ENCODE assay signal across 8 cellular contexts in genomic region chr20:46089338-46090094, GRCh38. TPM values are rescaled to one million over a fixed set of nuclear protein-coding genes. Genes with fewer than 3 reads are reported as not detected.
A peak's percentile ranks its signal among the peaks of the same experiment; 100 is the strongest.
DNase-seq lines count a peak whose midpoint lies in the region; ATAC-seq lines count a peak whose summit lies in the region.

TSS of gene NCOA5 (minus strand) at chr20:46089962. CDS start at chr20:46079424, 10,538 bp downstream.

- H2BK15ac ChIP-seq in mesenchymal stem cell (ENCODE audit: low read depth, poor library complexity, severe bottlenecking) = peak within 1 kb of the TSS; percentile 86

- H3K4me1 Mint-ChIP-seq in effector memory CD8-positive, alpha-beta T cell (ENCODE audit: low read depth in 2 of 2) = peaks cover 23 to 51% of the 10 kb centered on the region in 2 donors

- no peak within 1 kb of the TSS for H2BK12ac ChIP-seq in mesenchymal stem cell (ENCODE audit: low read length in 2 of 2)

- H4K91ac ChIP-seq in mesenchymal stem cell (ENCODE audit: low read length) = peak within 1 kb of the TSS; percentile 99

- H3K4me2 ChIP-seq in mesenchymal stem cell (ENCODE audit: low read length, poor library complexity, severe bottlenecking) = peak within 1 kb of the TSS; percentile 83

- H2AFZ ChIP-seq in mesenchymal stem cell (ENCODE audit: low read depth, low read length) = peak within 1 kb of the TSS; percentile 89

- peaks cover 14% of the 10 kb centered on the region for H3K36me3 Mint-ChIP-seq in effector memory CD8-positive, alpha-beta T cell (ENCODE audit: insufficient read depth)

- H2AK5ac ChIP-seq in mesenchymal stem cell (ENCODE audit: low read length, severe bottlenecking) = no peak within 1 kb of the TSS

- peak; percentile 83 for ATAC-seq in GM21360 (IDR thresholded peaks at IDR 0.05; ENCODE audit: unreplicated experiment)
- peak; percentile 87 for ATAC-seq in effector memory CD8-positive, alpha-beta T cell (replicated peaks)

- peak within 1 kb of the TSS; percentile 98 to 99 for H3K18ac ChIP-seq in mesenchymal stem cell (ENCODE audit: low read depth in 1 of 2, low read length in 2 of 2)

- peaks cover 9% of the 10 kb centered on the region for H3K4me1 ChIP-seq in mesenchymal stem cell (ENCODE audit: control insufficient read depth, insufficient read depth, low read depth, low read length)

- peak within 1 kb of the TSS; percentile 94 to 98 for H3K4ac ChIP-seq in mesenchymal stem cell (ENCODE audit: low read depth in 1 of 2, low read length in 2 of 2)

- peak within 1 kb of the TSS; percentile 94 for H2BK120ac ChIP-seq in mesenchymal stem cell (ENCODE audit: low read depth, low read length)

- H3K27me3 Mint-ChIP-seq in effector memory CD8-positive, alpha-beta T cell = no peaks in the 10 kb centered on the region

- peak within 1 kb of the TSS; percentile 93 to 96 for H3K4me3 ChIP-seq in mesenchymal stem cell (ENCODE audit: insufficient read depth in 1 of 2, low read depth in 1 of 2, low read length in 2 of 2)

- H3K9me3 Mint-ChIP-seq in effector memory CD8-positive, alpha-beta T cell = no peaks in the 10 kb centered on the region

- peak within 1 kb of the TSS; percentile 79 for H3K27ac ChIP-seq in mesenchymal stem cell (ENCODE audit: low read length, poor library complexity, severe bottlenecking)

- under 1% methylated on average over 80 of the region's 105 CpGs for WGBS in mesenchymal stem cell

- no peaks in the 10 kb centered on the region for H3K36me3 ChIP-seq in mesenchymal stem cell (ENCODE audit: control insufficient read depth in 1 of 2, insufficient read depth in 2 of 2, low read depth in 1 of 2, low read length in 2 of 2)

- H4K8ac ChIP-seq in mesenchymal stem cell (ENCODE audit: low read length) = peak within 1 kb of the TSS; percentile 99

- peak within 1 kb of the TSS; percentile 92 to 95 for H3K27ac Mint-ChIP-seq in effector memory CD8-positive, alpha-beta T cell

- peak within 1 kb of the TSS; percentile 96 for H2BK5ac ChIP-seq in mesenchymal stem cell (ENCODE audit: low read depth, low read length, poor library complexity, severe bottlenecking)

- peak within 1 kb of the TSS; percentile 63 to 91 for H3K23ac ChIP-seq in mesenchymal stem cell (ENCODE audit: low read length in 2 of 2)

- peak within 1 kb of the TSS; percentile 40 to 97 for H3K14ac ChIP-seq in mesenchymal stem cell (ENCODE audit: low read length in 2 of 2)

- H3K4me3 Mint-ChIP-seq in effector memory CD8-positive, alpha-beta T cell = peak within 1 kb of the TSS; percentile 86 to 91

- no peaks in the 10 kb centered on the region for H3K79me1 ChIP-seq in mesenchymal stem cell (replicated peaks; ENCODE audit: low read length, poor library complexity, severe bottlenecking)

- H3K9ac ChIP-seq in mesenchymal stem cell (ENCODE audit: low read length) = peak within 1 kb of the TSS; percentile 97

- no peaks in the 10 kb centered on the region for H3K27me3 ChIP-seq in mesenchymal stem cell (ENCODE audit: control insufficient read depth in 1 of 2, insufficient read depth in 1 of 2, low read length in 2 of 2)

- H3K9me3 ChIP-seq in mesenchymal stem cell (ENCODE audit: control insufficient read depth, low read length) = no peaks in the 10 kb centered on the region

- DNase-seq in COLO829 (ENCODE audit: low spot score) (peak; percentile 98), HT1080 (ENCODE audit: low read depth) (peak; percentile 96), NOMO-1 (lab: John Stamatoyannopoulos, UW; ENCODE audit: unreplicated experiment in 2 of 2) (peak; percentile 85 to 96), mesenchymal stem cell (peak; percentile 96)
- DNase-seq in activated CD8-positive, alpha-beta memory T cell treated with anti-CD3 and anti-CD28 coated beads for 4 hours (ENCODE audit: low read depth in 2 of 2) = peak; percentile 84 to 90
- peak; percentile 89 to 93 (median 92) for DNase-seq in effector memory CD8-positive, alpha-beta T cell
- DNase-seq in stimulated activated CD8-positive, alpha-beta memory T cell treated with anti-CD3 and anti-CD28 coated beads, Interleukin-12 subunit alpha, Interleukin-12 subunit beta, amount 100 ng/mL, for 4 hours (ENCODE audit: low read depth) = peak; percentile 93

RNA-seq across cellular contexts. Expression of gene NCOA5, which starts in this region (rescaled TPM):
- 20.4 and 24.7 TPM in 2 replicates for total RNA-seq in HT1080 (2014; rRNA removed; shearing (Covaris generic))
- polyA plus RNA-seq in HT1080 (2015; cell fraction: cytosol; rRNA removed) = 14.5 and 15.9 TPM in 2 replicates
- 20.0 and 20.8 TPM in 2 replicates for polyA plus RNA-seq in HT1080 (2015; cell fraction: nucleus; rRNA removed)
- polyA plus RNA-seq in mesenchymal stem cell (2013, experiment 1 of 2) = 13.9 TPM
- polyA plus RNA-seq in mesenchymal stem cell (2013, experiment 2 of 2) = 13.6 TPM

Comparison
In these comparisons a context has a peak if more than half of its experiments do, and no peak if none do; other contexts are left out.
1. Peak in every context shown above with its lines: DNase-seq, ATAC-seq, H3K4me3 ChIP-seq and H3K27ac ChIP-seq.